12 cellular contexts compared by ENCODE assay signal in genomic region chr5:177234761-177235315, GRCh38.
"Had no signal": no experiment of that assay in that cellular context is flagged by ENCODE, and none has a peak within 500 bp of the region (broad histone marks: within the 10 kb centered on the region; RNA-seq: fewer than 3 reads in every experiment).

No MANE protein-coding gene starts in this region.

- ATAC-seq: left ventricle myocardium superior, natural killer cell had no signal

- H3K27ac ChIP-seq: brain microvascular endothelial cell, coronary artery, sigmoid colon had no signal

- H3K27me3 ChIP-seq: brain microvascular endothelial cell, sigmoid colon had no signal

- H3K4me3 ChIP-seq: coronary artery, sigmoid colon had no signal

- DNase-seq: activated CD4-positive, alpha-beta memory T cell treated with anti-CD3 and anti-CD28 coated beads for 36 hours; activated naive CD4-positive, alpha-beta T cell; activated T-cell treated with anti-CD3 and anti-CD28 coated beads for 4 hours; anterior cingulate cortex; brain microvascular endothelial cell; left ventricle myocardium superior; natural killer cell; posterior cingulate gyrus; sigmoid colon; stimulated activated naive CD4-positive, alpha-beta T cell; T-helper 2 cell had no signal

- H3K9me3 ChIP-seq: sigmoid colon had no signal
